ENCODE assay signal across 20 cellular contexts in the genomic region with DNA sequence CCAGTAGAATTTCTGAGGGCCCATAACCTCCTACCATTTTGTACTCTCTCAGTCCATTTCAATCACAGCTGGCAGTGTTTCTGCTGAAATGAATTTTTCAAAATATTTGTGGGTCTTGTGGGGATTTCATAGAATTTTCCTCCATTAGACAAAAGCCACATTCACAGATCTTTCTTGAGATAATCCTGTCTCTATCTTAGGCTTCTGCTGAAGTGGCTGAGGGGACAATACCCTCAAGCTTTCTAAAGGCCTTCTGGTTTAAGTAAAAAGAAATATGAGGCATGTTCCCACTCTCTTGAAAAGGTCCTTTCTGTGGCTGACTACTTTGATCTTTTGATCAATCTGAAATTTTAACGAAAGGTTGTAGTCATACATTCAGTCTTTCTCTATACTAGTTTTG.
"Had no signal": no experiment of that assay in that cellular context is flagged by ENCODE, and none has a peak within 500 bp of the region (broad histone marks: within the 10 kb centered on the region; RNA-seq: fewer than 3 reads in every experiment).

No MANE protein-coding gene starts in this region.

- H3K27me3 ChIP-seq: brain microvascular endothelial cell, cardiac muscle cell, Peyer's patch had no signal

- H3K4me3 ChIP-seq: cardiac muscle cell, Peyer's patch had no signal

- H3K9me3 ChIP-seq: Peyer's patch had no signal

- H3K27ac ChIP-seq: brain microvascular endothelial cell, cardiac muscle cell, Peyer's patch had no signal

- H3K36me3 ChIP-seq: brain microvascular endothelial cell, cardiac muscle cell, Peyer's patch had no signal

- ATAC-seq: activated CD4-positive, CD25-positive, alpha-beta regulatory T cell treated with anti-CD3 and anti-CD28 coated beads, Interleukin-2, amount 50 U/mL, for 24 hours; activated CD8-positive, alpha-beta T cell treated with anti-CD3 and anti-CD28 coated beads for 36 hours; activated T-cell treated with anti-CD3 and anti-CD28 coated beads, Interleukin-2, amount 50 U/mL, for 72 hours had no signal

- DNase-seq: activated CD4-positive, alpha-beta T cell treated with anti-CD3 and anti-CD28 coated beads for 4 hours; activated CD8-positive, alpha-beta memory T cell treated with anti-CD3 and anti-CD28 coated beads, Interleukin-2, amount 50 U/mL, for 4 hours; activated CD8-positive, alpha-beta T cell treated with anti-CD3 and anti-CD28 coated beads for 36 hours; activated naive CD4-positive, alpha-beta T cell treated with anti-CD3 and anti-CD28 coated beads, Interleukin-2, amount 50 U/mL, for 16 hours; activated naive CD8-positive, alpha-beta T cell treated with anti-CD3 and anti-CD28 coated beads, Interleukin-2, amount 10 ng/mL, durations not matched to agents 7 days and 5 days; activated T-cell treated with anti-CD3 and anti-CD28 coated beads, Interleukin-2, amount 50 U/mL, for 72 hours; aorta; brain microvascular endothelial cell; Karpas-422; NCI-H1048; NCI-H1930; NCI-H2171 treated with DMSO at 0.1 percent for 48 hours; NCI-H226; NCI-H526 treated with DMSO at 0.1 percent for 48 hours; NCI-H82; Peyer's patch; SHP77 treated with DMSO at 0.1 percent for 48 hours; T-helper 1 cell had no signal

- H3K4me1 ChIP-seq: Peyer's patch had no signal
